Comparison of ENCODE assay signal across 1 cellular context in the genomic region with DNA sequence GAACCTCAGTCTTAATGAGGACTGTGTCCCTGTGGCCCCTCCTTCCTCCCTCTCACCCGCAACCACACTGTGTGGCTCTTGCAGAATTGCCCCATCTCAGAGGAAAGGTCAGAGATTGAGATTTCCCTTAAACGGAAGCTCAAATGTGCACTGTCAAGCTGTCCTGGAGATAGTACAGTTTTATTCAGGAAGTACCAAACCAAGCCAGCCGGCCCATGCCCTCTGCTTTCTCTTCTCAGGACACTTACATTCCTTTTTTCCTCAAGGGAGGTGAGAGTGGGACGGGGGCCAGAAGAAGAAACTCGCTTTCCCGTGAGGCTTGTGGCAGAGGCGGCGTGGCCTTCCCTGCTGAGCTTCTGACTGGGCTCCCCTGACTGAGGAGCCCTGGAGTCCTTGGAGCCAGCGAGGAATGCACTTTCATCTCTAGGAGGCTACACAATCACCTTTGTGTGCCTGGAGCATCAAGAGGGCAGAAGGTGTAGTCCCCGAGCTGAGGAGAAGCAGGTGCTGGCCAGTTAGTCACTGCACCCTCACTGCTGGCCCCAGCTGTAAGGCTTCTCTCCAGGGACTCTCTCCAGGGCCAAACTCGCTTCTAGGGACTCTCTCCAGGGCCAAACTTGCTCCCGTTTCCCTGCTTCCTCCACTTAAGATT.
TF ChIP-seq lines count a peak whose summit lies in the region.

No MANE protein-coding gene starts in this region.

TF ChIP-seq in GM23338, 12 proteins besides CTCF, POLR2A, EP300 and RAD21 (continued from another document):
- TF ChIP-seq, protein P1, sequence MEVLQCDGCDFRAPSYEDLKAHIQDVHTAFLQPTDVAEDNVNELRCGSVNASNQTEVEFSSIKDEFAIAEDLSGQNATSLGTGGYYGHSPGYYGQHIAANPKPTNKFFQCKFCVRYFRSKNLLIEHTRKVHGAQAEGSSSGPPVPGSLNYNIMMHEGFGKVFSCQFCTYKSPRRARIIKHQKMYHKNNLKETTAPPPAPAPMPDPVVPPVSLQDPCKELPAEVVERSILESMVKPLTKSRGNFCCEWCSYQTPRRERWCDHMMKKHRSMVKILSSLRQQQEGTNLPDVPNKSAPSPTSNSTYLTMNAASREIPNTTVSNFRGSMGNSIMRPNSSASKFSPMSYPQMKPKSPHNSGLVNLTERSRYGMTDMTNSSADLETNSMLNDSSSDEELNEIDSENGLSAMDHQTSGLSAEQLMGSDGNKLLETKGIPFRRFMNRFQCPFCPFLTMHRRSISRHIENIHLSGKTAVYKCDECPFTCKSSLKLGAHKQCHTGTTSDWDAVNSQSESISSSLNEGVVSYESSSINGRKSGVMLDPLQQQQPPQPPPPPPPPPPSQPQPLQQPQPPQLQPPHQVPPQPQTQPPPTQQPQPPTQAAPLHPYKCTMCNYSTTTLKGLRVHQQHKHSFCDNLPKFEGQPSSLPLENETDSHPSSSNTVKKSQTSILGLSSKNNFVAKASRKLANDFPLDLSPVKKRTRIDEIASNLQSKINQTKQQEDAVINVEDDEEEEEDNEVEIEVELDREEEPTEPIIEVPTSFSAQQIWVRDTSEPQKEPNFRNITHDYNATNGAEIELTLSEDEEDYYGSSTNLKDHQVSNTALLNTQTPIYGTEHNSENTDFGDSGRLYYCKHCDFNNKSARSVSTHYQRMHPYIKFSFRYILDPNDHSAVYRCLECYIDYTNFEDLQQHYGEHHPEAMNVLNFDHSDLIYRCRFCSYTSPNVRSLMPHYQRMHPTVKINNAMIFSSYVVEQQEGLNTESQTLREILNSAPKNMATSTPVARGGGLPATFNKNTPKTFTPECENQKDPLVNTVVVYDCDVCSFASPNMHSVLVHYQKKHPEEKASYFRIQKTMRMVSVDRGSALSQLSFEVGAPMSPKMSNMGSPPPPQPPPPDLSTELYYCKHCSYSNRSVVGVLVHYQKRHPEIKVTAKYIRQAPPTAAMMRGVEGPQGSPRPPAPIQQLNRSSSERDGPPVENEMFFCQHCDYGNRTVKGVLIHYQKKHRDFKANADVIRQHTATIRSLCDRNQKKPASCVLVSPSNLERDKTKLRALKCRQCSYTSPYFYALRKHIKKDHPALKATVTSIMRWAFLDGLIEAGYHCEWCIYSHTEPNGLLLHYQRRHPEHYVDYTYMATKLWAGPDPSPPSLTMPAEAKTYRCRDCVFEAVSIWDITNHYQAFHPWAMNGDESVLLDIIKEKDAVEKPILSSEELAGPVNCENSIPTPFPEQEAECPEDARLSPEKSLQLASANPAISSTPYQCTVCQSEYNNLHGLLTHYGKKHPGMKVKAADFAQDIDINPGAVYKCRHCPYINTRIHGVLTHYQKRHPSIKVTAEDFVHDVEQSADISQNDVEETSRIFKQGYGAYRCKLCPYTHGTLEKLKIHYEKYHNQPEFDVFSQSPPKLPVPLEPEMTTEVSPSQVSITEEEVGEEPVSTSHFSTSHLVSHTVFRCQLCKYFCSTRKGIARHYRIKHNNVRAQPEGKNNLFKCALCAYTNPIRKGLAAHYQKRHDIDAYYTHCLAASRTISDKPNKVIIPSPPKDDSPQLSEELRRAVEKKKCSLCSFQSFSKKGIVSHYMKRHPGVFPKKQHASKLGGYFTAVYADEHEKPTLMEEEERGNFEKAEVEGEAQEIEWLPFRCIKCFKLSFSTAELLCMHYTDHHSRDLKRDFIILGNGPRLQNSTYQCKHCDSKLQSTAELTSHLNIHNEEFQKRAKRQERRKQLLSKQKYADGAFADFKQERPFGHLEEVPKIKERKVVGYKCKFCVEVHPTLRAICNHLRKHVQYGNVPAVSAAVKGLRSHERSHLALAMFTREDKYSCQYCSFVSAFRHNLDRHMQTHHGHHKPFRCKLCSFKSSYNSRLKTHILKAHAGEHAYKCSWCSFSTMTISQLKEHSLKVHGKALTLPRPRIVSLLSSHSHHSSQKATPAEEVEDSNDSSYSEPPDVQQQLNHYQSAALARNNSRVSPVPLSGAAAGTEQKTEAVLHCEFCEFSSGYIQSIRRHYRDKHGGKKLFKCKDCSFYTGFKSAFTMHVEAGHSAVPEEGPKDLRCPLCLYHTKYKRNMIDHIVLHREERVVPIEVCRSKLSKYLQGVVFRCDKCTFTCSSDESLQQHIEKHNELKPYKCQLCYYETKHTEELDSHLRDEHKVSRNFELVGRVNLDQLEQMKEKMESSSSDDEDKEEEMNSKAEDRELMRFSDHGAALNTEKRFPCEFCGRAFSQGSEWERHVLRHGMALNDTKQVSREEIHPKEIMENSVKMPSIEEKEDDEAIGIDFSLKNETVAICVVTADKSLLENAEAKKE (CRISPR knock-in tag; IDR thresholded peaks at IDR 0.05): no peak
- TF ChIP-seq NANOG (IDR thresholded peaks at IDR 0.05; ENCODE audit: borderline replicate concordance): no peak
- TF ChIP-seq REST (IDR thresholded peaks at IDR 0.05; ENCODE audit: unreplicated experiment): no peak
- no peak for TF ChIP-seq STAT1 (IDR thresholded peaks at IDR 0.05; ENCODE audit: unreplicated experiment)
- no peak for TF ChIP-seq EZH2 (IDR thresholded peaks at IDR 0.05; ENCODE audit: low read depth, unreplicated experiment)
- no peak for TF ChIP-seq ETS1 (IDR thresholded peaks at IDR 0.05)
